In genomic region chr5:80961376-80962281, GRCh38 we compare ENCODE assay signal across 9 cellular contexts. TPM values are rescaled to one million over a fixed set of nuclear protein-coding genes. Genes with fewer than 3 reads are reported as not detected.
DNase-seq lines count a peak whose midpoint lies in the region; ATAC-seq and TF ChIP-seq lines count a peak whose summit lies in the region.
"Had no signal": no experiment of that assay in that cellular context is flagged by ENCODE, and none has a peak within 500 bp of the region (broad histone marks: within the 10 kb centered on the region; RNA-seq: fewer than 3 reads in every experiment).

No MANE protein-coding gene starts in this region.

- H3K36me3 ChIP-seq in stomach, result no peaks in the 10 kb centered on the region

- H3K27me3 ChIP-seq in mononuclear cell (ENCODE audit: insufficient read depth, low read length) (peaks cover 78% of the 10 kb centered on the region), stomach (peaks cover 0 to 58% (median 20%) of the 10 kb centered on the region in 3 donors)

- ATAC-seq in HG03045 (IDR thresholded peaks at IDR 0.05; ENCODE audit: unreplicated experiment) (no peak), GM18511 (IDR thresholded peaks at IDR 0.05; ENCODE audit: unreplicated experiment) (no peak)

- TF ChIP-seq EP300 in stomach (IDR thresholded peaks at IDR 0.05), result no peak

- H3K4me3 ChIP-seq in mononuclear cell (ENCODE audit: low read length) (peak overlapping the region; percentile 40), stomach (peak overlapping the region; percentile 51 to 62 (median 53))

- no peak for TF ChIP-seq POLR2A in stomach (IDR thresholded peaks at IDR 0.05)

- H3K9me3 ChIP-seq in mononuclear cell (ENCODE audit: low read depth, low read length), result no peaks in the 10 kb centered on the region
- no peaks in the 10 kb centered on the region for H3K9me3 ChIP-seq in stomach

- 18 to 29% (median 24%) methylated on average over 18 of the region's 18 CpGs for WGBS in stomach, 5 donors

- peak in 2 of 3 experiments; percentile 23 to 24 for DNase-seq in activated CD8-positive, alpha-beta memory T cell treated with anti-CD3 and anti-CD28 coated beads for 48 hours (ENCODE audit: low read depth in 2 of 3, low spot score in 2 of 3)
- no peak for DNase-seq in activated CD8-positive, alpha-beta memory T cell treated with anti-CD3 and anti-CD28 coated beads for 24 hours
- peak; percentile 54 for DNase-seq in central memory CD4-positive, alpha-beta T cell
- DNase-seq in stomach, result no peak
- DNase-seq in NCI-H1694 (lab: John Stamatoyannopoulos, UW), result no peak

- intact Hi-C loops in stomach (cut with DNase I; ENCODE audit: low total_unique reads), result no loop called here

- no peak for TF ChIP-seq CTCF in stomach (IDR thresholded peaks at IDR 0.05)

- H3K4me1 ChIP-seq in mononuclear cell (ENCODE audit: insufficient read depth, low read length), result peaks cover 14% of the 10 kb centered on the region
- peaks cover 5 to 24% (median 13%) of the 10 kb centered on the region in 4 donors for H3K4me1 ChIP-seq in stomach

- peak overlapping the region in 4 of 5 donors; percentile 59 to 81 (median 67) for H3K27ac ChIP-seq in stomach

RNA-seq across cellular contexts. Expression of gene RASGRF2, which starts 1.5 kb away (rescaled TPM):
- total RNA-seq in mononuclear cell, result 14.7 TPM
- 1 to 10 TPM; 3.5 to 9.0 (median 4.8) TPM for total RNA-seq in stomach
- polyA plus RNA-seq in stomach, result 1 to 10 TPM in 2 of 3 donors, under 1 TPM in 1; 0.63 to 1.3 (median 1.1) TPM
- total RNA-seq: SK-MEL-5 had no signal

Comparison
In these comparisons a context has a peak if more than half of its experiments do, and no peak if none do; other contexts are left out.
1. DNase-seq: peak in activated CD8-positive, alpha-beta memory T cell treated with anti-CD3 and anti-CD28 coated beads for 48 hours (2 of 3) and central memory CD4-positive, alpha-beta T cell (single experiment); none in activated CD8-positive, alpha-beta memory T cell treated with anti-CD3 and anti-CD28 coated beads for 24 hours (single experiment), stomach (single experiment) and NCI-H1694 (single experiment).